In the genomic region with DNA sequence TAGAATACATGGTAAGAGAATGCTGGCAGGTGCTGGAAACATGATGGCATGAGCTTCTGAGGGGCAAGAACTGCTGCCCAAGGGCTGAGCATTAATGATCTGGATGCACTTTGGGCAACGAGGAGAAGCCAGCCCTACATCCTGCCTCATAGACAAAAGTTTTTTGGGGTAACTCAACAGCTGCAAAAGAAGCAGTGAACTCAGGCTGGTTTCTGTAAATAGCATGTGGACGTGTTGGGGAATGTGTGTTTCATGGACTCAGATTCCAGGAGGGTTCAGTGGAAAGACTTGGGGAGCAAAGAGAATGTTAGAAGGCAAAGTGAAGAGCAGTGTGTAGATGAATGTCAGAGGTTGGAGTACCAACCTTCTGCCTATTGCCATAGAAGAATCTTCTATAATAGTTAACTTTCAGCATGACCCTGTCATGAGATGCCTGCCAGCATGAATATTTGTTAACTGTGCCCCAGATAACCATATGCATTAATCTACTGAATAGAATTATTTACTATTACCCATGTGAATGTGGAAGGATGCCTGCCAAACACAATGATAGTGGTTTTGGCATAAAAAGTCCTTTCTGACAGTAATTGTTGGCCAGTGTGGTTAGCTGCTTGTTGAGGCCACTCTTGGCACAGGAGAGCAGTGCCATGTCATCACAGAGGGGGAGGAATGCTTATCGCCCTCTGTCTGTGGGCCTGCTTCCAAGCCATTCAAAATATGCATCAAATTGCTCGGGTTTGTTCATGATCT, we compare ENCODE assay signal across 1 cellular context.
TF ChIP-seq lines count a peak whose summit lies in the region.

No MANE protein-coding gene starts in this region.

TF ChIP-seq in SK-N-SH, 30 proteins besides CTCF, POLR2A, EP300 and RAD21 (continued from another document):
- peak; percentile 98 for TF ChIP-seq FOXM1 (IDR thresholded peaks at IDR 0.05; ENCODE audit: low read depth)
- peak; percentile 80 for TF ChIP-seq MXI1 (IDR thresholded peaks at IDR 0.05; ENCODE audit: low read depth, low read length)
- peak; percentile 52 for TF ChIP-seq CHD2 (IDR thresholded peaks at IDR 0.05; ENCODE audit: low read length, partially characterized antibody)
- peak; percentile 99 for TF ChIP-seq TEAD4 (IDR thresholded peaks at IDR 0.05; ENCODE audit: borderline replicate concordance, insufficient read depth)
- TF ChIP-seq, protein P1, sequence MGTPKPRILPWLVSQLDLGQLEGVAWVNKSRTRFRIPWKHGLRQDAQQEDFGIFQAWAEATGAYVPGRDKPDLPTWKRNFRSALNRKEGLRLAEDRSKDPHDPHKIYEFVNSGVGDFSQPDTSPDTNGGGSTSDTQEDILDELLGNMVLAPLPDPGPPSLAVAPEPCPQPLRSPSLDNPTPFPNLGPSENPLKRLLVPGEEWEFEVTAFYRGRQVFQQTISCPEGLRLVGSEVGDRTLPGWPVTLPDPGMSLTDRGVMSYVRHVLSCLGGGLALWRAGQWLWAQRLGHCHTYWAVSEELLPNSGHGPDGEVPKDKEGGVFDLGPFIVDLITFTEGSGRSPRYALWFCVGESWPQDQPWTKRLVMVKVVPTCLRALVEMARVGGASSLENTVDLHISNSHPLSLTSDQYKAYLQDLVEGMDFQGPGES (IDR thresholded peaks at IDR 0.05; ENCODE audit: low read depth, low read length): no peak
- no peak for TF ChIP-seq RFX5 (IDR thresholded peaks at IDR 0.05; ENCODE audit: low read length)
- no peak for TF ChIP-seq NRF1 (IDR thresholded peaks at IDR 0.05; ENCODE audit: low read depth, low read length)
- TF ChIP-seq RXRA (IDR thresholded peaks at IDR 0.05; ENCODE audit: borderline replicate concordance, low read depth): peak; percentile 97
- TF ChIP-seq FOSL2 (IDR thresholded peaks at IDR 0.05; ENCODE audit: borderline replicate concordance, low read depth): peak; percentile 86
- TF ChIP-seq, protein P2, sequence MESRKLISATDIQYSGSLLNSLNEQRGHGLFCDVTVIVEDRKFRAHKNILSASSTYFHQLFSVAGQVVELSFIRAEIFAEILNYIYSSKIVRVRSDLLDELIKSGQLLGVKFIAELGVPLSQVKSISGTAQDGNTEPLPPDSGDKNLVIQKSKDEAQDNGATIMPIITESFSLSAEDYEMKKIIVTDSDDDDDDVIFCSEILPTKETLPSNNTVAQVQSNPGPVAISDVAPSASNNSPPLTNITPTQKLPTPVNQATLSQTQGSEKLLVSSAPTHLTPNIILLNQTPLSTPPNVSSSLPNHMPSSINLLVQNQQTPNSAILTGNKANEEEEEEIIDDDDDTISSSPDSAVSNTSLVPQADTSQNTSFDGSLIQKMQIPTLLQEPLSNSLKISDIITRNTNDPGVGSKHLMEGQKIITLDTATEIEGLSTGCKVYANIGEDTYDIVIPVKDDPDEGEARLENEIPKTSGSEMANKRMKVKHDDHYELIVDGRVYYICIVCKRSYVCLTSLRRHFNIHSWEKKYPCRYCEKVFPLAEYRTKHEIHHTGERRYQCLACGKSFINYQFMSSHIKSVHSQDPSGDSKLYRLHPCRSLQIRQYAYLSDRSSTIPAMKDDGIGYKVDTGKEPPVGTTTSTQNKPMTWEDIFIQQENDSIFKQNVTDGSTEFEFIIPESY (IDR thresholded peaks at IDR 0.05; ENCODE audit: borderline replicate concordance, low read depth): peak; percentile 93
- TF ChIP-seq SIN3A (IDR thresholded peaks at IDR 0.05; ENCODE audit: borderline replicate concordance, low read depth, low read length): peak; percentile 98
- TF ChIP-seq FOXJ3 (CRISPR knock-in tag; IDR thresholded peaks at IDR 0.05): no peak
- TF ChIP-seq MEF2A (IDR thresholded peaks at IDR 0.05; ENCODE audit: borderline replicate concordance, low read depth): peak; percentile 83
- TF ChIP-seq NFIC (IDR thresholded peaks at IDR 0.05; ENCODE audit: borderline replicate concordance): peak; percentile 100
- TF ChIP-seq, protein P3, sequence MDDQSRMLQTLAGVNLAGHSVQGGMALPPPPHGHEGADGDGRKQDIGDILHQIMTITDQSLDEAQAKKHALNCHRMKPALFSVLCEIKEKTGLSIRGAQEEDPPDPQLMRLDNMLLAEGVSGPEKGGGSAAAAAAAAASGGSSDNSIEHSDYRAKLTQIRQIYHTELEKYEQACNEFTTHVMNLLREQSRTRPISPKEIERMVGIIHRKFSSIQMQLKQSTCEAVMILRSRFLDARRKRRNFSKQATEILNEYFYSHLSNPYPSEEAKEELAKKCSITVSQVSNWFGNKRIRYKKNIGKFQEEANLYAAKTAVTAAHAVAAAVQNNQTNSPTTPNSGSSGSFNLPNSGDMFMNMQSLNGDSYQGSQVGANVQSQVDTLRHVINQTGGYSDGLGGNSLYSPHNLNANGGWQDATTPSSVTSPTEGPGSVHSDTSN (IDR thresholded peaks at IDR 0.05): peak; percentile 98
- TF ChIP-seq TAF1 (IDR thresholded peaks at IDR 0.05; ENCODE audit: borderline replicate concordance, low read depth, low read length): peak; percentile 62; the same call in 1 of the 2 replicates
- TF ChIP-seq, protein P4, sequence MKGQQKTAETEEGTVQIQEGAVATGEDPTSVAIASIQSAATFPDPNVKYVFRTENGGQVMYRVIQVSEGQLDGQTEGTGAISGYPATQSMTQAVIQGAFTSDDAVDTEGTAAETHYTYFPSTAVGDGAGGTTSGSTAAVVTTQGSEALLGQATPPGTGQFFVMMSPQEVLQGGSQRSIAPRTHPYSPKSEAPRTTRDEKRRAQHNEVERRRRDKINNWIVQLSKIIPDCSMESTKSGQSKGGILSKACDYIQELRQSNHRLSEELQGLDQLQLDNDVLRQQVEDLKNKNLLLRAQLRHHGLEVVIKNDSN (IDR thresholded peaks at IDR 0.05; ENCODE audit: borderline replicate concordance, low read depth): peak; percentile 42; the same call in 1 of the 2 replicates
- no peak for TF ChIP-seq EZH2phosphoT487 (IDR thresholded peaks at IDR 0.05; ENCODE audit: borderline replicate concordance, low read depth)
